8 cellular contexts compared by ENCODE assay signal in genomic region chr10:101141622-101142532, GRCh38. TPM values are rescaled to one million over a fixed set of nuclear protein-coding genes. Genes with fewer than 3 reads are reported as not detected.
DNase-seq lines count a peak whose midpoint lies in the region; ATAC-seq and TF ChIP-seq lines count a peak whose summit lies in the region.
"Had no signal": no experiment of that assay in that cellular context is flagged by ENCODE, and none has a peak within 500 bp of the region (broad histone marks: within the 10 kb centered on the region; RNA-seq: fewer than 3 reads in every experiment).

No MANE protein-coding gene starts in this region.

- POLR2A ChIA-PET in naive thymus-derived CD4-positive, alpha-beta T cell (lab: Charles Lee), result interaction anchor here (0.5 to 1.5 kb wide), 5 partner anchors 41 to 554 kb away, joined by 3 to 6 read pairs (median 3); no protein-coding TSS in a partner anchor

- no peak overlapping the region for H3K27ac ChIP-seq in naive thymus-derived CD4-positive, alpha-beta T cell (ENCODE audit: low read depth, low read length)
- H3K27ac ChIP-seq: skin epidermis had no signal

- H3K36me3 Mint-ChIP-seq in naive thymus-derived CD4-positive, alpha-beta T cell, result no peaks in the 10 kb centered on the region

- peaks cover 10 to 38% (median 26%) of the 10 kb centered on the region in 7 donors for H3K4me1 Mint-ChIP-seq in naive thymus-derived CD4-positive, alpha-beta T cell

- no peak overlapping the region for H3K27ac Mint-ChIP-seq in naive thymus-derived CD4-positive, alpha-beta T cell

- CTCF ChIA-PET in naive thymus-derived CD4-positive, alpha-beta T cell (lab: Charles Lee), result interaction anchor here (0.5 to 5.6 kb wide), 28 partner anchors 8 to 1170 kb away, joined by 3 to 204 read pairs (median 4); partner anchors contain the start of genes HIF1AN and KAZALD1

- intact Hi-C loops in naive thymus-derived CD4-positive, alpha-beta T cell (cut with micrococcal nuclease), result loop anchor here (1.0 to 5.0 kb wide), 8 partner anchors 21 to 485 kb away; no protein-coding TSS in a partner anchor

- H3K27me3 ChIP-seq in naive thymus-derived CD4-positive, alpha-beta T cell (ENCODE audit: control insufficient read depth in 2 of 2, insufficient read depth in 2 of 2, low read length in 2 of 2), result peaks cover 9 to 43% of the 10 kb centered on the region in 2 donors

- ATAC-seq in naive thymus-derived CD4-positive, alpha-beta T cell, result peak; percentile 93

- H3K36me3 ChIP-seq in naive thymus-derived CD4-positive, alpha-beta T cell (ENCODE audit: control insufficient read depth in 2 of 3, insufficient read depth in 3 of 3, low read length in 3 of 3), result no peaks in the 10 kb centered on the region

- peak; percentile 92 for TF ChIP-seq CTCF in GM12875 (IDR thresholded peaks at IDR 0.05; ENCODE audit: borderline replicate concordance, insufficient read depth, low read depth, low read length)
- peak; percentile 96 for TF ChIP-seq CTCF in epithelial cell of proximal tubule (conservative IDR thresholded peaks at IDR 0.05; ENCODE audit: low read depth, low read length)

- H3K27me3 Mint-ChIP-seq in naive thymus-derived CD4-positive, alpha-beta T cell, result peaks cover 74 to 97% (median 83%) of the 10 kb centered on the region in 5 donors

- H3K9me3 ChIP-seq in naive thymus-derived CD4-positive, alpha-beta T cell (ENCODE audit: control insufficient read depth in 2 of 3, low read length in 3 of 3), result no peaks in the 10 kb centered on the region

- no peaks in the 10 kb centered on the region for H3K9me3 Mint-ChIP-seq in naive thymus-derived CD4-positive, alpha-beta T cell

- no peak overlapping the region for H3K4me3 ChIP-seq in GM12875 (ENCODE audit: low read depth, low read length)
- no peak overlapping the region for H3K4me3 ChIP-seq in epithelial cell of proximal tubule (ENCODE audit: low read depth, low read length)
- no peak overlapping the region for H3K4me3 ChIP-seq in naive thymus-derived CD4-positive, alpha-beta T cell (ENCODE audit: low read length)
- H3K4me3 ChIP-seq: skin epidermis had no signal

- DNase-seq in HUDEP-2 (lab: John Stamatoyannopoulos, UW; ENCODE audit: unreplicated experiment in 76 of 76), result peak in 68 of 76 experiments; percentile 13 to 82 (median 63)
- peak; percentile 94 for DNase-seq in OCI-M1 (lab: John Stamatoyannopoulos, UW)
- peak; percentile 82 for DNase-seq in activated T-cell treated with anti-CD3 and anti-CD28 coated beads for 1 hour (ENCODE audit: low read depth)
- DNase-seq in epithelial cell of proximal tubule (ENCODE audit: low read depth), result peak; percentile 10
- DNase-seq in naive thymus-derived CD4-positive, alpha-beta T cell, result peak; percentile 57 to 85 (median 77)
- peak; percentile 62 to 66 for DNase-seq in stimulated activated CD8-positive, alpha-beta memory T cell treated with anti-CD3 and anti-CD28 coated beads, Interleukin-7, amount 100 ng/mL, for 4 hours (ENCODE audit: low read depth in 2 of 2)

- peaks cover 0 to 19% of the 10 kb centered on the region in 2 donors for H3K4me1 ChIP-seq in naive thymus-derived CD4-positive, alpha-beta T cell (ENCODE audit: control insufficient read depth in 2 of 2, insufficient read depth in 2 of 2, low read length in 2 of 2)

- peak overlapping the region in 5 of 10 donors; percentile 9 to 53 (median 18) for H3K4me3 Mint-ChIP-seq in naive thymus-derived CD4-positive, alpha-beta T cell

RNA-seq across cellular contexts. Expression of gene TLX1, which starts 10.8 kb away (rescaled TPM):
- total RNA-seq in epithelial cell of proximal tubule, result not detected in 2 replicates
- total RNA-seq in naive thymus-derived CD4-positive, alpha-beta T cell, result not detected
- not detected for polyA plus RNA-seq in naive thymus-derived CD4-positive, alpha-beta T cell

Comparison
In these comparisons a context has a peak if more than half of its experiments do, and no peak if none do; other contexts are left out.
1. DNase-seq: peak in every context shown above with its lines; median percentile 94 in OCI-M1; 82 in activated T-cell treated with anti-CD3 and anti-CD28 coated beads for 1 hour; 77 in naive thymus-derived CD4-positive, alpha-beta T cell; 64 in stimulated activated CD8-positive, alpha-beta memory T cell treated with anti-CD3 and anti-CD28 coated beads, Interleukin-7, amount 100 ng/mL, for 4 hours; 63 in HUDEP-2; 10 in epithelial cell of proximal tubule.